ENCODE assay signal across 12 cellular contexts in genomic region chr4:102586002-102586643, GRCh38.
A peak's percentile ranks its signal among the peaks of the same experiment; 100 is the strongest.
DNase-seq lines count a peak whose midpoint lies in the region; ATAC-seq and TF ChIP-seq lines count a peak whose summit lies in the region.
"Had no signal": no experiment of that assay in that cellular context is flagged by ENCODE, and none has a peak within 500 bp of the region (broad histone marks: within the 10 kb centered on the region; RNA-seq: fewer than 3 reads in every experiment).

No MANE protein-coding gene starts in this region.

- TF ChIP-seq POLR2A in Peyer's patch (IDR thresholded peaks at IDR 0.05): no peak

- H3K9me3 Mint-ChIP-seq in endothelial cell (ENCODE audit: unreplicated experiment): no peaks in the 10 kb centered on the region
- H3K9me3 Mint-ChIP-seq in Calu3 (ENCODE audit: low read depth, unreplicated experiment): no peaks in the 10 kb centered on the region

- H3K27ac ChIP-seq in right atrium auricular region (no peak overlapping the region), Peyer's patch (no peak overlapping the region)
- H3K27ac ChIP-seq: thoracic aorta had no signal

- H3K9me3 ChIP-seq in right atrium auricular region (peaks cover 0 to 3% of the 10 kb centered on the region in 2 donors), Peyer's patch (no peaks in the 10 kb centered on the region)
- H3K9me3 ChIP-seq: thoracic aorta had no signal

- no peaks in the 10 kb centered on the region for H3K27me3 ChIP-seq in right atrium auricular region
- no peaks in the 10 kb centered on the region for H3K27me3 ChIP-seq in Peyer's patch

- peak; percentile 34 for ATAC-seq in GM21367 (IDR thresholded peaks at IDR 0.05; ENCODE audit: unreplicated experiment)
- ATAC-seq in HG03432 (IDR thresholded peaks at IDR 0.05; ENCODE audit: unreplicated experiment): peak; percentile 56
- ATAC-seq: SK-N-SH treated with all-trans-retinoic acid at 6 μM for 48 hours had no signal

- H3K4me1 ChIP-seq in right atrium auricular region (no peaks in the 10 kb centered on the region), Peyer's patch (no peaks in the 10 kb centered on the region)

- H3K4me3 ChIP-seq in right atrium auricular region (no peak overlapping the region), Peyer's patch (no peak overlapping the region)
- H3K4me3 ChIP-seq: thoracic aorta had no signal

- H3K27ac Mint-ChIP-seq in endothelial cell (ENCODE audit: unreplicated experiment) (no peak overlapping the region), Calu3 (ENCODE audit: unreplicated experiment) (no peak overlapping the region)

- peaks cover 39% of the 10 kb centered on the region for H3K36me3 Mint-ChIP-seq in endothelial cell (ENCODE audit: low read depth, unreplicated experiment)
- H3K36me3 Mint-ChIP-seq in Calu3 (ENCODE audit: insufficient read depth, unreplicated experiment): no peaks in the 10 kb centered on the region

- H3K4me1 Mint-ChIP-seq in endothelial cell (ENCODE audit: unreplicated experiment): no peaks in the 10 kb centered on the region
- no peaks in the 10 kb centered on the region for H3K4me1 Mint-ChIP-seq in Calu3 (ENCODE audit: low read depth, unreplicated experiment)

- peak; percentile 21 for DNase-seq in GM13976 (ENCODE audit: low spot score)
- no peak for DNase-seq in endothelial cell (ENCODE audit: low spot score)
- DNase-seq in right atrium auricular region (ENCODE audit: low spot score): no peak
- DNase-seq in Peyer's patch: no peak
- DNase-seq in Calu3: no peak
- no peak for DNase-seq in activated effector memory CD4-positive, alpha-beta T cell treated with anti-CD3 and anti-CD28 coated beads, Interleukin-2, amount 50 U/mL, for 16 hours
- DNase-seq: NCI-H524 treated with DMSO at 0.1 percent for 48 hours; stimulated activated CD4-positive, alpha-beta T cell treated with anti-CD3 and anti-CD28 coated beads, Interleukin-4, amount 100 ng/mL, for 1 hour had no signal

- no TSS peak for BruUV-seq in Calu3 (replicated peaks; lab: Mats Ljungman, UMichigan)

- in situ Hi-C loops in GM13976 (cut with MboI; ENCODE audit: low sequenced_read_pairs, unreplicated experiment): no loop called here

- CTCF ChIA-PET in Calu3 (lab: Charles Lee): no interaction called here

- peaks cover 2% of the 10 kb centered on the region for H3K27me3 Mint-ChIP-seq in endothelial cell (ENCODE audit: unreplicated experiment)
- H3K27me3 Mint-ChIP-seq in Calu3 (ENCODE audit: unreplicated experiment): no peaks in the 10 kb centered on the region

- H3K36me3 ChIP-seq in right atrium auricular region (peaks cover 45% of the 10 kb centered on the region), Peyer's patch (peaks cover 0 to 51% (median 0%) of the 10 kb centered on the region in 3 donors)

- intact Hi-C loops in Calu3 (cut with micrococcal nuclease; ENCODE audit: unreplicated experiment): no loop called here

- TF ChIP-seq CTCF in GM13976 (IDR thresholded peaks at IDR 0.05; ENCODE audit: borderline replicate concordance, control extremely low read depth, extremely low read depth, insufficient read depth, missing control alignments): no peak
- no peak for TF ChIP-seq CTCF in endothelial cell (IDR thresholded peaks at IDR 0.05; ENCODE audit: unreplicated experiment)
- no peak for TF ChIP-seq CTCF in right atrium auricular region (IDR thresholded peaks at IDR 0.05)
- no peak for TF ChIP-seq CTCF in Peyer's patch (IDR thresholded peaks at IDR 0.05)
- TF ChIP-seq CTCF in Calu3 (IDR thresholded peaks at IDR 0.05; ENCODE audit: unreplicated experiment): no peak

- H3K4me3 Mint-ChIP-seq in endothelial cell (ENCODE audit: unreplicated experiment): peak overlapping the region; percentile 5
- H3K4me3 Mint-ChIP-seq in Calu3 (ENCODE audit: low read depth, unreplicated experiment): no peak overlapping the region
